In the genomic region with DNA sequence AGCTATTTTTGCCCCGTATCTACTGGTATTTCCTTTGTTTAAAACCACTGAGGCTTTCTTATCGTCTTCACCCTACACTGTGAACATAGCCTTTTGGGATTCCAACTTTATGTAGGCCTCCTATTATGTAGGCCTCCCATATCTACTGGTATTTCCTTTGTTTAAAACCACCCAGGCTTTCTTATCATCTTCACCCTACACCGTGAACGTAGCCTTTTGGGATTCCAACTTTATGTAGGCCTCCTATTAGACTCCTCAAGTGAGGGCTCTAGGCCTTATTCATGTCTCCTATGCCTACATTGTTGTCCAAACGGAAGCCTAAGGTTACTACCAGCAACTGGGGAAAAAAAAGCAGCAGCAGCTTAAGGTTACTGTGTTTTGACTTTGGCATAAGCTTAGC, we compare ENCODE assay signal across 26 cellular contexts. TPM values are rescaled to one million over a fixed set of nuclear protein-coding genes. Genes with fewer than 3 reads are reported as not detected.
DNase-seq lines count a peak whose midpoint lies in the region; ATAC-seq and TF ChIP-seq lines count a peak whose summit lies in the region.
"Had no signal": no experiment of that assay in that cellular context is flagged by ENCODE, and none has a peak within 500 bp of the region (broad histone marks: within the 10 kb centered on the region; RNA-seq: fewer than 3 reads in every experiment).

No MANE protein-coding gene starts in this region.

- no peaks in the 10 kb centered on the region for H3K9me3 ChIP-seq in right cardiac atrium (ENCODE audit: control insufficient read depth, low read length)
- no peaks in the 10 kb centered on the region for H3K9me3 ChIP-seq in adipocyte (ENCODE audit: control insufficient read depth, low read length)
- H3K9me3 ChIP-seq in upper lobe of left lung: no peaks in the 10 kb centered on the region
- H3K9me3 ChIP-seq: A549, BE2C, BLaER1 had no signal

- H3K4me1 ChIP-seq in right cardiac atrium (ENCODE audit: control insufficient read depth, insufficient read depth, low read length) (no peaks in the 10 kb centered on the region), adipocyte (ENCODE audit: control insufficient read depth, insufficient read depth, low read length) (peaks cover 20% of the 10 kb centered on the region), upper lobe of left lung (no peaks in the 10 kb centered on the region)
- H3K4me1 ChIP-seq: A549, BE2C, BLaER1 had no signal

- no peaks in the 10 kb centered on the region for H3K27me3 Mint-ChIP-seq in natural killer cell (ENCODE audit: low read depth in 2 of 2)
- H3K27me3 Mint-ChIP-seq: CD4-positive, alpha-beta memory T cell; CD4-positive, CD25-positive, alpha-beta regulatory T cell; CD8-positive, alpha-beta memory T cell had no signal

- 63% methylated on average over 5 of the region's 5 CpGs for WGBS in right cardiac atrium
- 81 to 94% methylated on average over 5 of the region's 5 CpGs for WGBS in upper lobe of left lung, 2 donors

- H3K27ac ChIP-seq in right cardiac atrium (ENCODE audit: low read length) (peak overlapping the region; percentile 17), upper lobe of left lung (no peak overlapping the region)
- H3K27ac ChIP-seq: 22Rv1, A549, BLaER1 had no signal

- H3K27me3 ChIP-seq in right cardiac atrium (ENCODE audit: control insufficient read depth, insufficient read depth): no peaks in the 10 kb centered on the region
- H3K27me3 ChIP-seq in adipocyte (replicated peaks; ENCODE audit: control insufficient read depth, insufficient read depth, low read length): no peaks in the 10 kb centered on the region
- no peaks in the 10 kb centered on the region for H3K27me3 ChIP-seq in upper lobe of left lung
- H3K27me3 ChIP-seq: BE2C, BLaER1 had no signal

- TF ChIP-seq CTCF in fibroblast of pulmonary artery (IDR thresholded peaks at IDR 0.05; ENCODE audit: low read length, missing control alignments): no peak
- TF ChIP-seq CTCF in upper lobe of left lung (IDR thresholded peaks at IDR 0.05): no peak
- TF ChIP-seq CTCF in natural killer cell (IDR thresholded peaks at IDR 0.05): no peak

- H3K36me3 ChIP-seq in adipocyte (ENCODE audit: control insufficient read depth, insufficient read depth, low read length, severe bottlenecking) (peaks cover 62% of the 10 kb centered on the region), upper lobe of left lung (peaks cover 12 to 89% (median 44%) of the 10 kb centered on the region in 4 donors)

- H3K27ac Mint-ChIP-seq in natural killer cell: no peak overlapping the region
- H3K27ac Mint-ChIP-seq: CD4-positive, alpha-beta memory T cell; CD4-positive, CD25-positive, alpha-beta regulatory T cell had no signal

- peaks cover 21% of the 10 kb centered on the region for H3K36me3 Mint-ChIP-seq in natural killer cell

- no peak overlapping the region for H3K4me3 Mint-ChIP-seq in natural killer cell
- H3K4me3 Mint-ChIP-seq: CD14-positive monocyte; CD4-positive, alpha-beta memory T cell; CD4-positive, CD25-positive, alpha-beta regulatory T cell; CD8-positive, alpha-beta memory T cell had no signal

- intact Hi-C loops in right cardiac atrium (cut with DNase I): no loop called here
- intact Hi-C loops in cardiac septum (cut with DNase I): no loop called here
- intact Hi-C loops in natural killer cell (cut with micrococcal nuclease): no loop called here

- no peak for TF ChIP-seq EP300 in upper lobe of left lung (IDR thresholded peaks at IDR 0.05)

- peaks cover 0 to 9% of the 10 kb centered on the region in 2 donors for H3K4me1 Mint-ChIP-seq in natural killer cell

- peak overlapping the region; percentile 14 for H3K9ac ChIP-seq in adipocyte (ENCODE audit: low read length)
- H3K9ac ChIP-seq: BLaER1 had no signal

- no peak overlapping the region for H3K4me3 ChIP-seq in right cardiac atrium (ENCODE audit: low read length)
- no peak overlapping the region for H3K4me3 ChIP-seq in adipocyte (ENCODE audit: low read length)
- no peak overlapping the region for H3K4me3 ChIP-seq in fibroblast of pulmonary artery (replicated peaks; ENCODE audit: low read depth, low read length)
- no peak overlapping the region for H3K4me3 ChIP-seq in upper lobe of left lung
- H3K4me3 ChIP-seq: A549, BLaER1, GM12878 had no signal

- DNase-seq in right cardiac atrium (no peak), cardiac septum (ENCODE audit: low spot score) (no peak), adipocyte (ENCODE audit: low read depth) (no peak), fibroblast of pulmonary artery (ENCODE audit: low read depth) (peak; percentile 85), upper lobe of left lung (no peak), natural killer cell (no peak)
- DNase-seq: ACHN; BE2C; C1 segment of cervical spinal cord; CD4-positive, alpha-beta memory T cell; CD4-positive, CD25-positive, alpha-beta regulatory T cell; CD8-positive, alpha-beta memory T cell; COR-L47; DMS 273 treated with DMSO at 0.1 percent for 48 hours; DMS153; DMS53; DMS79; DND-41; EL; GDM1 had no signal

- TF ChIP-seq POLR2A in upper lobe of left lung (IDR thresholded peaks at IDR 0.05): no peak

- no peaks in the 10 kb centered on the region for H3K9me3 Mint-ChIP-seq in natural killer cell
- H3K9me3 Mint-ChIP-seq: CD14-positive monocyte; CD4-positive, alpha-beta memory T cell; CD4-positive, CD25-positive, alpha-beta regulatory T cell; CD8-positive, alpha-beta memory T cell had no signal

- ATAC-seq in right cardiac atrium: no peak
- ATAC-seq in GM19397 (IDR thresholded peaks at IDR 0.05; ENCODE audit: unreplicated experiment): no peak
- ATAC-seq in upper lobe of left lung (ENCODE audit: low FRiP score in 2 of 2): no peak
- ATAC-seq in natural killer cell: no peak
- ATAC-seq: A549, GM12878 had no signal

RNA-seq across cellular contexts. Expression of a gene that starts 23.7 kb away (rescaled TPM):
- 1 to 10 TPM; 5.5 to 6.0 (median 6.0) TPM for total RNA-seq in right cardiac atrium
- 4.6 TPM for polyA plus RNA-seq in right cardiac atrium
- total RNA-seq in cardiac septum: 7.1 TPM
- 10 to 100 TPM in 3 of 6 donors, 1 to 10 TPM in 3; 7.0 to 28.3 (median 11.2) TPM for total RNA-seq in upper lobe of left lung
- total RNA-seq in natural killer cell: 10 to 100 TPM; 11.8 to 15.9 (median 14.5) TPM

RNA-seq across cellular contexts. Expression of a gene that starts 56.1 kb away (rescaled TPM):
- total RNA-seq in right cardiac atrium: 10 to 100 TPM; 36.3 to 52.1 (median 38.6) TPM
- polyA plus RNA-seq in right cardiac atrium: 36.2 TPM
- total RNA-seq in cardiac septum: 41.1 TPM
- 100 to 1,000 TPM in 2 of 6 donors, 10 to 100 TPM in 4; 70.5 to 195 (median 88.5) TPM for total RNA-seq in upper lobe of left lung
- total RNA-seq in natural killer cell: 100 to 1,000 TPM in 2 of 3 donors, 10 to 100 TPM in 1; 76.3 to 110 (median 109) TPM

RNA-seq across cellular contexts. Expression of a gene that starts 56.3 kb away (rescaled TPM):
- total RNA-seq in right cardiac atrium (10 to 100 TPM; 28.0 to 36.9 (median 33.4) TPM), cardiac septum (19.9 TPM), upper lobe of left lung (10 to 100 TPM; 23.6 to 81.3 (median 39.8) TPM), natural killer cell (10 to 100 TPM; 15.5 to 25.0 (median 22.7) TPM)
- 23.0 TPM for polyA plus RNA-seq in right cardiac atrium
